ENCODE assay signal across 1 cellular context in genomic region chr9:96994531-96995016, GRCh38. TPM values are rescaled to one million over a fixed set of nuclear protein-coding genes. Genes with fewer than 3 reads are reported as not detected.
"Had no signal": no experiment of that assay in that cellular context is flagged by ENCODE, and none has a peak within 500 bp of the region (broad histone marks: within the 10 kb centered on the region; RNA-seq: fewer than 3 reads in every experiment).

No MANE protein-coding gene starts in this region.

RNA-seq across cellular contexts. Expression of gene CTSV, which starts 44.4 kb away (rescaled TPM):
- polyA plus RNA-seq: IgD-negative memory B cell had no signal
